ENCODE assay signal across 9 cellular contexts in the genomic region with DNA sequence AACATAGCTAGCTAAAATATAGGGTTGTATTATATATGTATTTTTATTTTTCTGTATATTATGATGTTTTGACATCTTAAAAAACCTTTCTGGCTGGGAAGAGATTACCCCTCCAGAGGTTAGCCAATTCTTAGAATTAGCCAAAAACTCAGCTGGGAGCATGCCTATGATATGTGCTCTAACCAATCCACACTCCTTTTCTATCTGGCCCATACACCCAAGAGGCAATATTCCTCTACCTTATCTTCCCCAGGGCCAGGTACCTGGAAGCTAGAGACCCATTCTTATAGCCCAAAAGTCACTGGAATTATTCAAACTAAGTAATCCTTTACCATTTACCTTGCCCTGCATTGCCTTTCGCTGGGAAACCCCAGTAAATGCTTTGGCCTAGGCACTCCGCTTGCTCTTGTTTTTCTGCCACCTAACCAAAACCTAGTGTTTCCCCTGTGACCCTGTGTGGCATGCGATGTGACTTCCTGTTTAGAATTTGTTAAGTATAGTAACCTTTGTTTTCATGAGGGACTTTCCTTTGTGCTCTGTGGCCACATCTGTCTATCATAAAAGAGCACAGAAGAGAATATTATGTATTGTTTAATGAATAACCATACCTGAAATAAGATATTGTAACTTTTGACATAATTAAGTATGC. TPM values are rescaled to one million over a fixed set of nuclear protein-coding genes. Genes with fewer than 3 reads are reported as not detected.
DNase-seq lines count a peak whose midpoint lies in the region; ATAC-seq and TF ChIP-seq lines count a peak whose summit lies in the region.
"Had no signal": no experiment of that assay in that cellular context is flagged by ENCODE, and none has a peak within 500 bp of the region (broad histone marks: within the 10 kb centered on the region; RNA-seq: fewer than 3 reads in every experiment).

No MANE protein-coding gene starts in this region.

- H3K9me3 Mint-ChIP-seq in effector memory CD8-positive, alpha-beta T cell = no peaks in the 10 kb centered on the region
- H3K9me3 Mint-ChIP-seq in MCF 10A (ENCODE audit: unreplicated experiment) (no peaks in the 10 kb centered on the region), osteocyte (ENCODE audit: unreplicated experiment) (no peaks in the 10 kb centered on the region)

- peak overlapping the region; percentile 48 for H3K4me3 Mint-ChIP-seq in effector memory CD8-positive, alpha-beta T cell
- H3K4me3 Mint-ChIP-seq in MCF 10A (ENCODE audit: unreplicated experiment) = no peak overlapping the region
- no peak overlapping the region for H3K4me3 Mint-ChIP-seq in osteocyte (ENCODE audit: unreplicated experiment)

- no peak overlapping the region for H3K4me3 ChIP-seq in testis

- CTCF ChIA-PET in MCF 10A (lab: Yijun Ruan, JAX) = interaction anchor here (0.6 to 1.2 kb wide), 4 partner anchors 35 to 126 kb away, joined by 3 to 4 read pairs (median 3); a partner anchor contains a TSS

- TF ChIP-seq CTCF in MCF 10A (IDR thresholded peaks at IDR 0.05; ENCODE audit: unreplicated experiment) (no peak), osteocyte (IDR thresholded peaks at IDR 0.05) (no peak), testis (IDR thresholded peaks at IDR 0.05) (no peak)

- POLR2A ChIA-PET in MCF 10A (lab: Yijun Ruan, JAX) = interaction anchor here (0.8 to 1.8 kb wide), 9 partner anchors 9 to 126 kb away, joined by 3 to 7 read pairs (median 4); a partner anchor contains a TSS

- 91 to 92% methylated on average over 3 of the region's 3 CpGs for WGBS in testis, 2 donors

- H3K36me3 ChIP-seq in testis (ENCODE audit: low read depth, missing control alignments) = no peaks in the 10 kb centered on the region

- peaks cover 25% of the 10 kb centered on the region for H3K36me3 Mint-ChIP-seq in effector memory CD8-positive, alpha-beta T cell (ENCODE audit: insufficient read depth)
- H3K36me3 Mint-ChIP-seq in MCF 10A (ENCODE audit: insufficient read depth, unreplicated experiment) = peaks cover 9% of the 10 kb centered on the region
- peaks cover 11% of the 10 kb centered on the region for H3K36me3 Mint-ChIP-seq in osteocyte (ENCODE audit: unreplicated experiment)

- no peak for TF ChIP-seq POLR2A in testis (IDR thresholded peaks at IDR 0.05)

- H3K4me1 ChIP-seq in testis = no peaks in the 10 kb centered on the region

- ATAC-seq in GM18517 (IDR thresholded peaks at IDR 0.05; ENCODE audit: unreplicated experiment) (peak; percentile 100), HG02798 (IDR thresholded peaks at IDR 0.05; ENCODE audit: poor library complexity, unreplicated experiment) (peak; percentile 99)
- peak; percentile 98 for ATAC-seq in effector memory CD8-positive, alpha-beta T cell (replicated peaks)
- ATAC-seq: HCT116 had no signal

- peaks cover 14 to 26% of the 10 kb centered on the region in 2 donors for H3K4me1 Mint-ChIP-seq in effector memory CD8-positive, alpha-beta T cell (ENCODE audit: low read depth in 2 of 2)
- H3K4me1 Mint-ChIP-seq in MCF 10A (ENCODE audit: insufficient read depth, unreplicated experiment) (peaks cover 4% of the 10 kb centered on the region), osteocyte (ENCODE audit: unreplicated experiment) (no peaks in the 10 kb centered on the region)

- H3K27me3 ChIP-seq in testis = no peaks in the 10 kb centered on the region

- H3K27ac Mint-ChIP-seq in effector memory CD8-positive, alpha-beta T cell = peak overlapping the region; percentile 84 to 85
- H3K27ac Mint-ChIP-seq in MCF 10A (ENCODE audit: low read depth, unreplicated experiment) (no peak overlapping the region), osteocyte (ENCODE audit: unreplicated experiment) (no peak overlapping the region)

- no peaks in the 10 kb centered on the region for H3K9me3 ChIP-seq in testis

- H3K27ac ChIP-seq in testis = no peak overlapping the region

- BruUV-seq in MCF 10A (replicated peaks; lab: Mats Ljungman, UMichigan) = no TSS peak

- DNase-seq in T-helper 2 cell (peak in 4 of 5 experiments; percentile 9 to 90 (median 54)), MCF 10A (ENCODE audit: unreplicated experiment) (no peak), NCI-H146 treated with DMSO at 0.1 percent for 48 hours (lab: John Stamatoyannopoulos, UW; ENCODE audit: unreplicated experiment) (no peak), osteocyte (ENCODE audit: extremely low spot score, unreplicated experiment) (no peak), testis (no peak)
- peak; percentile 67 to 72 (median 68) for DNase-seq in effector memory CD8-positive, alpha-beta T cell

- H3K27me3 Mint-ChIP-seq in effector memory CD8-positive, alpha-beta T cell = no peaks in the 10 kb centered on the region
- H3K27me3 Mint-ChIP-seq in MCF 10A (ENCODE audit: insufficient read depth, unreplicated experiment) (no peaks in the 10 kb centered on the region), osteocyte (ENCODE audit: unreplicated experiment) (no peaks in the 10 kb centered on the region)

- intact Hi-C loops in MCF 10A (cut with micrococcal nuclease) = no loop called here
- intact Hi-C loops in testis (cut with DNase I; ENCODE audit: low total_unique reads) = no loop called here

RNA-seq across cellular contexts. Expression of a gene that starts 37.4 kb away (rescaled TPM):
- total RNA-seq in MCF 10A (2022) = 92.8 and 110 TPM in 2 replicates
- 39.0 and 42.1 TPM in 2 replicates for total RNA-seq in osteocyte
- total RNA-seq in testis = 10 to 100 TPM; 32.1 to 53.1 TPM
- polyA plus RNA-seq in testis (ENCODE audit: insufficient read depth, low read depth, low replicate concordance) = 17.9 TPM

Comparison
In these comparisons a context has a peak if more than half of its experiments do, and no peak if none do; other contexts are left out.
1. DNase-seq: peak in T-helper 2 cell (4 of 5) and effector memory CD8-positive, alpha-beta T cell (3 of 3); none in MCF 10A (single experiment), NCI-H146 treated with DMSO at 0.1 percent for 48 hours (single experiment), osteocyte (single experiment) and testis (single experiment).
2. H3K27ac Mint-ChIP-seq: peak in effector memory CD8-positive, alpha-beta T cell (2 of 2); none in MCF 10A (single experiment) and osteocyte (single experiment).
3. H3K4me3 Mint-ChIP-seq: peak in effector memory CD8-positive, alpha-beta T cell (2 of 2); none in MCF 10A (single experiment) and osteocyte (single experiment).
4. Peak in every context shown above with its lines, with median percentiles within 50 percentile points of each other: ATAC-seq.